1 cellular context compared by ENCODE assay signal in genomic region chr2:32946314-32947075, GRCh38.
TF ChIP-seq lines count a peak whose summit lies in the region.

Gene LTBP1 (plus strand): TSS chr2:32946953. CDS start chr2:32947325, 372 bp downstream.

TF ChIP-seq in HepG2, 621 proteins besides CTCF, POLR2A, EP300 and RAD21 (continued from another document and continues in another):
- TF ChIP-seq ZNF350 (CRISPR knock-in tag; IDR thresholded peaks at IDR 0.05; ENCODE audit: borderline replicate concordance, low read depth) = peak; percentile 45; the same call in 1 of the 2 replicates
- no peak for TF ChIP-seq SRSF9 (IDR thresholded peaks at IDR 0.05; ENCODE audit: borderline replicate concordance, insufficient read depth, low read depth, low read length, poor library complexity, severe bottlenecking)
- TF ChIP-seq GABPA (IDR thresholded peaks at IDR 0.05; ENCODE audit: low read depth, low read length) = no peak
- TF ChIP-seq GABPA (CRISPR knock-in tag; IDR thresholded peaks at IDR 0.05; ENCODE audit: low read depth) = no peak
- TF ChIP-seq CC2D1A (CRISPR knock-in tag; IDR thresholded peaks at IDR 0.05) = no peak
- TF ChIP-seq NR3C1 (CRISPR knock-in tag; IDR thresholded peaks at IDR 0.05) = no peak
- no peak for TF ChIP-seq ZNF264 (CRISPR knock-in tag; IDR thresholded peaks at IDR 0.05)
- peak; percentile 53; the same call in 1 of the 2 replicates for TF ChIP-seq ZNF33B (CRISPR knock-in tag; IDR thresholded peaks at IDR 0.05)
- TF ChIP-seq ZNF713 (CRISPR knock-in tag; IDR thresholded peaks at IDR 0.05) = no peak
- TF ChIP-seq, protein P1, sequence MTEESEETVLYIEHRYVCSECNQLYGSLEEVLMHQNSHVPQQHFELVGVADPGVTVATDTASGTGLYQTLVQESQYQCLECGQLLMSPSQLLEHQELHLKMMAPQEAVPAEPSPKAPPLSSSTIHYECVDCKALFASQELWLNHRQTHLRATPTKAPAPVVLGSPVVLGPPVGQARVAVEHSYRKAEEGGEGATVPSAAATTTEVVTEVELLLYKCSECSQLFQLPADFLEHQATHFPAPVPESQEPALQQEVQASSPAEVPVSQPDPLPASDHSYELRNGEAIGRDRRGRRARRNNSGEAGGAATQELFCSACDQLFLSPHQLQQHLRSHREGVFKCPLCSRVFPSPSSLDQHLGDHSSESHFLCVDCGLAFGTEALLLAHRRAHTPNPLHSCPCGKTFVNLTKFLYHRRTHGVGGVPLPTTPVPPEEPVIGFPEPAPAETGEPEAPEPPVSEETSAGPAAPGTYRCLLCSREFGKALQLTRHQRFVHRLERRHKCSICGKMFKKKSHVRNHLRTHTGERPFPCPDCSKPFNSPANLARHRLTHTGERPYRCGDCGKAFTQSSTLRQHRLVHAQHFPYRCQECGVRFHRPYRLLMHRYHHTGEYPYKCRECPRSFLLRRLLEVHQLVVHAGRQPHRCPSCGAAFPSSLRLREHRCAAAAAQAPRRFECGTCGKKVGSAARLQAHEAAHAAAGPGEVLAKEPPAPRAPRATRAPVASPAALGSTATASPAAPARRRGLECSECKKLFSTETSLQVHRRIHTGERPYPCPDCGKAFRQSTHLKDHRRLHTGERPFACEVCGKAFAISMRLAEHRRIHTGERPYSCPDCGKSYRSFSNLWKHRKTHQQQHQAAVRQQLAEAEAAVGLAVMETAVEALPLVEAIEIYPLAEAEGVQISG (CRISPR knock-in tag; IDR thresholded peaks at IDR 0.05) = no peak; the same call in 1 of the 2 replicates
- no peak for TF ChIP-seq AHDC1 (CRISPR knock-in tag; IDR thresholded peaks at IDR 0.05; ENCODE audit: borderline replicate concordance)
- no peak for TF ChIP-seq RBAK (CRISPR knock-in tag; IDR thresholded peaks at IDR 0.05)
- TF ChIP-seq, protein P2, sequence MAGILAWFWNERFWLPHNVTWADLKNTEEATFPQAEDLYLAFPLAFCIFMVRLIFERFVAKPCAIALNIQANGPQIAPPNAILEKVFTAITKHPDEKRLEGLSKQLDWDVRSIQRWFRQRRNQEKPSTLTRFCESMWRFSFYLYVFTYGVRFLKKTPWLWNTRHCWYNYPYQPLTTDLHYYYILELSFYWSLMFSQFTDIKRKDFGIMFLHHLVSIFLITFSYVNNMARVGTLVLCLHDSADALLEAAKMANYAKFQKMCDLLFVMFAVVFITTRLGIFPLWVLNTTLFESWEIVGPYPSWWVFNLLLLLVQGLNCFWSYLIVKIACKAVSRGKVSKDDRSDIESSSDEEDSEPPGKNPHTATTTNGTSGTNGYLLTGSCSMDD (CRISPR knock-in tag; IDR thresholded peaks at IDR 0.05) = no peak
- TF ChIP-seq, protein P3, sequence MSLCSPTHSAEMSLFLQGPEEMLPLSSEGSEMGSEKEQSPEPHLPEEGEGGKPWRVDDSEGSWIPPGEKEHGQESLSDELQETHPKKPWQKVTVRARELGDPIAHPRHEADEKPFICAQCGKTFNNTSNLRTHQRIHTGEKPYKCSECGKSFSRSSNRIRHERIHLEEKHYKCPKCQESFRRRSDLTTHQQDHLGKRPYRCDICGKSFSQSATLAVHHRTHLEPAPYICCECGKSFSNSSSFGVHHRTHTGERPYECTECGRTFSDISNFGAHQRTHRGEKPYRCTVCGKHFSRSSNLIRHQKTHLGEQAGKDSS (CRISPR knock-in tag; IDR thresholded peaks at IDR 0.05; ENCODE audit: borderline replicate concordance, low read depth) = no peak
- TF ChIP-seq ZNF749 (CRISPR knock-in tag; IDR thresholded peaks at IDR 0.05; ENCODE audit: borderline replicate concordance) = no peak
- no peak for TF ChIP-seq TERF1 (CRISPR knock-in tag; IDR thresholded peaks at IDR 0.05)
- no peak for TF ChIP-seq ZUFSP (CRISPR knock-in tag; IDR thresholded peaks at IDR 0.05; ENCODE audit: borderline replicate concordance)
- TF ChIP-seq, protein P4, sequence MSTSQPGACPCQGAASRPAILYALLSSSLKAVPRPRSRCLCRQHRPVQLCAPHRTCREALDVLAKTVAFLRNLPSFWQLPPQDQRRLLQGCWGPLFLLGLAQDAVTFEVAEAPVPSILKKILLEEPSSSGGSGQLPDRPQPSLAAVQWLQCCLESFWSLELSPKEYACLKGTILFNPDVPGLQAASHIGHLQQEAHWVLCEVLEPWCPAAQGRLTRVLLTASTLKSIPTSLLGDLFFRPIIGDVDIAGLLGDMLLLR (CRISPR knock-in tag; IDR thresholded peaks at IDR 0.05) = no peak
- no peak for TF ChIP-seq DNMT3B (CRISPR knock-in tag; conservative IDR thresholded peaks at IDR 0.05)
- TF ChIP-seq, protein P5, sequence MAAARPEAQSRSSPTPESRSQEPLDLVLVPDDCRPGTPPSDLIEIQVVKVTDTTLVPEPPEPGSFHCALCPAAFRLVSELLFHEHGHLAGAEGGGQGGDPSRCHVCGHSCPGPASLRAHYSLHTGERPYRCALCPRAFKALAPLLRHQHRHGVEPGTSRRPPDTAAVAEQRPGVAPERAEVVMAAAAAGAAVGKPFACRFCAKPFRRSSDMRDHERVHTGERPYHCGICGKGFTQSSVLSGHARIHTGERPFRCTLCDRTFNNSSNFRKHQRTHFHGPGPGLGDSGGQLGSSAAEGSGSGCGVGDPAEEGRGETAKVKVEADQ (CRISPR knock-in tag; IDR thresholded peaks at IDR 0.05; ENCODE audit: borderline replicate concordance) = no peak
- no peak for TF ChIP-seq ZFP36L1 (CRISPR knock-in tag; IDR thresholded peaks at IDR 0.05)
- peak; percentile 57; the same call in 1 of the 2 replicates for TF ChIP-seq SMC3 (IDR thresholded peaks at IDR 0.05; ENCODE audit: low read length)
- TF ChIP-seq KDM5B (CRISPR knock-in tag; IDR thresholded peaks at IDR 0.05; ENCODE audit: borderline replicate concordance) = peak; percentile 50; the same call in 1 of the 2 replicates
- 0 out of 2 replicates have a peak, but pooled peaks have one; percentile 57 for TF ChIP-seq TSC22D2 (CRISPR knock-in tag; IDR thresholded peaks at IDR 0.05; ENCODE audit: borderline replicate concordance)
- no peak for TF ChIP-seq MYNN (CRISPR knock-in tag; IDR thresholded peaks at IDR 0.05; ENCODE audit: low read depth)
- 0 out of 2 replicates have a peak, but pooled peaks have one; percentile 26 for TF ChIP-seq MIER3 (CRISPR knock-in tag; IDR thresholded peaks at IDR 0.05; ENCODE audit: borderline replicate concordance)
- peak; percentile 36; the same call in 1 of the 2 replicates for TF ChIP-seq ZMYM4 (CRISPR knock-in tag; IDR thresholded peaks at IDR 0.05)
- TF ChIP-seq, protein P6, sequence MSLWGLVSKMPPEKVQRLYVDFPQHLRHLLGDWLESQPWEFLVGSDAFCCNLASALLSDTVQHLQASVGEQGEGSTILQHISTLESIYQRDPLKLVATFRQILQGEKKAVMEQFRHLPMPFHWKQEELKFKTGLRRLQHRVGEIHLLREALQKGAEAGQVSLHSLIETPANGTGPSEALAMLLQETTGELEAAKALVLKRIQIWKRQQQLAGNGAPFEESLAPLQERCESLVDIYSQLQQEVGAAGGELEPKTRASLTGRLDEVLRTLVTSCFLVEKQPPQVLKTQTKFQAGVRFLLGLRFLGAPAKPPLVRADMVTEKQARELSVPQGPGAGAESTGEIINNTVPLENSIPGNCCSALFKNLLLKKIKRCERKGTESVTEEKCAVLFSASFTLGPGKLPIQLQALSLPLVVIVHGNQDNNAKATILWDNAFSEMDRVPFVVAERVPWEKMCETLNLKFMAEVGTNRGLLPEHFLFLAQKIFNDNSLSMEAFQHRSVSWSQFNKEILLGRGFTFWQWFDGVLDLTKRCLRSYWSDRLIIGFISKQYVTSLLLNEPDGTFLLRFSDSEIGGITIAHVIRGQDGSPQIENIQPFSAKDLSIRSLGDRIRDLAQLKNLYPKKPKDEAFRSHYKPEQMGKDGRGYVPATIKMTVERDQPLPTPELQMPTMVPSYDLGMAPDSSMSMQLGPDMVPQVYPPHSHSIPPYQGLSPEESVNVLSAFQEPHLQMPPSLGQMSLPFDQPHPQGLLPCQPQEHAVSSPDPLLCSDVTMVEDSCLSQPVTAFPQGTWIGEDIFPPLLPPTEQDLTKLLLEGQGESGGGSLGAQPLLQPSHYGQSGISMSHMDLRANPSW (CRISPR knock-in tag; IDR thresholded peaks at IDR 0.05; ENCODE audit: borderline replicate concordance) = no peak
- TF ChIP-seq, protein P7, sequence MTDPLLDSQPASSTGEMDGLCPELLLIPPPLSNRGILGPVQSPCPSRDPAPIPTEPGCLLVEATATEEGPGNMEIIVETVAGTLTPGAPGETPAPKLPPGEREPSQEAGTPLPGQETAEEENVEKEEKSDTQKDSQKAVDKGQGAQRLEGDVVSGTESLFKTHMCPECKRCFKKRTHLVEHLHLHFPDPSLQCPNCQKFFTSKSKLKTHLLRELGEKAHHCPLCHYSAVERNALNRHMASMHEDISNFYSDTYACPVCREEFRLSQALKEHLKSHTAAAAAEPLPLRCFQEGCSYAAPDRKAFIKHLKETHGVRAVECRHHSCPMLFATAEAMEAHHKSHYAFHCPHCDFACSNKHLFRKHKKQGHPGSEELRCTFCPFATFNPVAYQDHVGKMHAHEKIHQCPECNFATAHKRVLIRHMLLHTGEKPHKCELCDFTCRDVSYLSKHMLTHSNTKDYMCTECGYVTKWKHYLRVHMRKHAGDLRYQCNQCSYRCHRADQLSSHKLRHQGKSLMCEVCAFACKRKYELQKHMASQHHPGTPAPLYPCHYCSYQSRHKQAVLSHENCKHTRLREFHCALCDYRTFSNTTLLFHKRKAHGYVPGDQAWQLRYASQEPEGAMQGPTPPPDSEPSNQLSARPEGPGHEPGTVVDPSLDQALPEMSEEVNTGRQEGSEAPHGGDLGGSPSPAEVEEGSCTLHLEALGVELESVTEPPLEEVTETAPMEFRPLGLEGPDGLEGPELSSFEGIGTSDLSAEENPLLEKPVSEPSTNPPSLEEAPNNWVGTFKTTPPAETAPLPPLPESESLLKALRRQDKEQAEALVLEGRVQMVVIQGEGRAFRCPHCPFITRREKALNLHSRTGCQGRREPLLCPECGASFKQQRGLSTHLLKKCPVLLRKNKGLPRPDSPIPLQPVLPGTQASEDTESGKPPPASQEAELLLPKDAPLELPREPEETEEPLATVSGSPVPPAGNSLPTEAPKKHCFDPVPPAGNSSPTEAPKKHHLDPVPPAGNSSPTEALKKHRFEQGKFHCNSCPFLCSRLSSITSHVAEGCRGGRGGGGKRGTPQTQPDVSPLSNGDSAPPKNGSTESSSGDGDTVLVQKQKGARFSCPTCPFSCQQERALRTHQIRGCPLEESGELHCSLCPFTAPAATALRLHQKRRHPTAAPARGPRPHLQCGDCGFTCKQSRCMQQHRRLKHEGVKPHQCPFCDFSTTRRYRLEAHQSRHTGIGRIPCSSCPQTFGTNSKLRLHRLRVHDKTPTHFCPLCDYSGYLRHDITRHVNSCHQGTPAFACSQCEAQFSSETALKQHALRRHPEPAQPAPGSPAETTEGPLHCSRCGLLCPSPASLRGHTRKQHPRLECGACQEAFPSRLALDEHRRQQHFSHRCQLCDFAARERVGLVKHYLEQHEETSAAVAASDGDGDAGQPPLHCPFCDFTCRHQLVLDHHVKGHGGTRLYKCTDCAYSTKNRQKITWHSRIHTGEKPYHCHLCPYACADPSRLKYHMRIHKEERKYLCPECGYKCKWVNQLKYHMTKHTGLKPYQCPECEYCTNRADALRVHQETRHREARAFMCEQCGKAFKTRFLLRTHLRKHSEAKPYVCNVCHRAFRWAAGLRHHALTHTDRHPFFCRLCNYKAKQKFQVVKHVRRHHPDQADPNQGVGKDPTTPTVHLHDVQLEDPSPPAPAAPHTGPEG (CRISPR knock-in tag; IDR thresholded peaks at IDR 0.05) = no peak
- TF ChIP-seq GZF1 (CRISPR knock-in tag; IDR thresholded peaks at IDR 0.05) = no peak
- TF ChIP-seq MXI1 (IDR thresholded peaks at IDR 0.05; ENCODE audit: borderline replicate concordance, low read depth, low read length) = no peak
- TF ChIP-seq ZNF17 (CRISPR knock-in tag; IDR thresholded peaks at IDR 0.05) = no peak
